Comparison of ENCODE assay signal across 15 cellular contexts in the genomic region with DNA sequence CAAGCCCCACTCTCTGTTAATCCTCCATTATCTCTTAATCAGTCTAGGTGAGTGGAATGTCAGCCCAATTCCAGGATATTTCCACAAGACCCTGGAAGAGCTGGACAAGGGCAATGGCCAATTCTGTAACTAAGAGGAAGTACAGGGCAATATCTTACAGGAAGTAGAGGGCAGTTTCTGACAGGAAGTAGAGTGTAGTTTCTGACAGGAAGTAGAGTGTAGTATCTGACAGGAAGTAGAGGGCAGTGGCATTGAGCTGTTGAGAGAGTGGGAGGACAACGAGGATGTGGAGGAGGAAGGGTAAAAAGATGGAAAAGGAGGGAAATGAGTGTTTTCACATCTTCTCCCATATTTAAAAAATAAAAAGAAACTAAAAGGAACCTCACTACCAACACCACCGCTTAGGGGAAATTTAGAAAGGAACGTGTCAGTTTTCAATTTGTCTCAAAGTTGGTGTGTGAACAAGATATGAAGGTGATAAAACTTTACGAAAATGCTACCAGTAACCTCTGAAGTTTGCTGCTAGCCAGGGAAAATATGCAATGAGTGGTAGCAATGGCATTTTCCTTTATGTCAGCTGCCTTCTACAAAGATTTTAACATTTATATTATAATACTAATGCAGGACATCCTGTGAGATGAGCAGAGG.
DNase-seq lines count a peak whose midpoint lies in the region; ATAC-seq lines count a peak whose summit lies in the region.
"Had no signal": no experiment of that assay in that cellular context is flagged by ENCODE, and none has a peak within 500 bp of the region (broad histone marks: within the 10 kb centered on the region; RNA-seq: fewer than 3 reads in every experiment).

No MANE protein-coding gene starts in this region.

- H3K4me3 Mint-ChIP-seq in activated naive CD4-positive, alpha-beta T cell treated with anti-CD3 and anti-CD28 coated beads, Interleukin-2, amount 50 U/mL, for 24 hours: no peak overlapping the region
- no peak overlapping the region for H3K4me3 Mint-ChIP-seq in activated T-helper 17 cell treated with anti-CD3 and anti-CD28 coated beads, Interleukin-2, amount 50 U/mL, for 72 hours
- H3K4me3 Mint-ChIP-seq in stimulated activated effector memory CD8-positive, alpha-beta T cell treated with anti-CD3 and anti-CD28 coated beads, Interleukin-12 subunit alpha, Interleukin-12 subunit beta, amount 100 ng/mL, for 72 hours: no peak overlapping the region

- peaks cover 10% of the 10 kb centered on the region for H3K4me1 Mint-ChIP-seq in activated naive CD4-positive, alpha-beta T cell treated with anti-CD3 and anti-CD28 coated beads, Interleukin-2, amount 50 U/mL, for 24 hours
- peaks cover 5% of the 10 kb centered on the region for H3K4me1 Mint-ChIP-seq in activated T-helper 17 cell treated with anti-CD3 and anti-CD28 coated beads, Interleukin-2, amount 50 U/mL, for 72 hours
- peaks cover 14% of the 10 kb centered on the region for H3K4me1 Mint-ChIP-seq in stimulated activated effector memory CD8-positive, alpha-beta T cell treated with anti-CD3 and anti-CD28 coated beads, Interleukin-12 subunit alpha, Interleukin-12 subunit beta, amount 100 ng/mL, for 72 hours

- peaks cover 13% of the 10 kb centered on the region for H3K9me3 Mint-ChIP-seq in activated naive CD4-positive, alpha-beta T cell treated with anti-CD3 and anti-CD28 coated beads, Interleukin-2, amount 50 U/mL, for 24 hours
- H3K9me3 Mint-ChIP-seq in activated T-helper 17 cell treated with anti-CD3 and anti-CD28 coated beads, Interleukin-2, amount 50 U/mL, for 72 hours: peaks cover 15% of the 10 kb centered on the region
- H3K9me3 Mint-ChIP-seq in stimulated activated effector memory CD8-positive, alpha-beta T cell treated with anti-CD3 and anti-CD28 coated beads, Interleukin-12 subunit alpha, Interleukin-12 subunit beta, amount 100 ng/mL, for 72 hours: peaks cover 4% of the 10 kb centered on the region

- H3K36me3 Mint-ChIP-seq in activated naive CD4-positive, alpha-beta T cell treated with anti-CD3 and anti-CD28 coated beads, Interleukin-2, amount 50 U/mL, for 24 hours: peaks cover 5% of the 10 kb centered on the region
- H3K36me3 Mint-ChIP-seq in activated T-helper 17 cell treated with anti-CD3 and anti-CD28 coated beads, Interleukin-2, amount 50 U/mL, for 72 hours (ENCODE audit: low read depth): no peaks in the 10 kb centered on the region
- H3K36me3 Mint-ChIP-seq in stimulated activated effector memory CD8-positive, alpha-beta T cell treated with anti-CD3 and anti-CD28 coated beads, Interleukin-12 subunit alpha, Interleukin-12 subunit beta, amount 100 ng/mL, for 72 hours: no peaks in the 10 kb centered on the region

- no peak for ATAC-seq in activated T-helper 17 cell treated with anti-CD3 and anti-CD28 coated beads, Interleukin-2, amount 50 U/mL, for 72 hours (replicated peaks)
- no peak for ATAC-seq in stimulated activated effector memory CD8-positive, alpha-beta T cell treated with anti-CD3 and anti-CD28 coated beads, Interleukin-12 subunit alpha, Interleukin-12 subunit beta, amount 100 ng/mL, for 72 hours
- no peak for ATAC-seq in GM18517 (IDR thresholded peaks at IDR 0.05; ENCODE audit: unreplicated experiment)
- ATAC-seq: gastroesophageal sphincter, PC-3 had no signal

- H3K27me3 Mint-ChIP-seq in activated naive CD4-positive, alpha-beta T cell treated with anti-CD3 and anti-CD28 coated beads, Interleukin-2, amount 50 U/mL, for 24 hours: no peaks in the 10 kb centered on the region
- no peaks in the 10 kb centered on the region for H3K27me3 Mint-ChIP-seq in activated T-helper 17 cell treated with anti-CD3 and anti-CD28 coated beads, Interleukin-2, amount 50 U/mL, for 72 hours

- peak overlapping the region; percentile 32 for H3K27ac Mint-ChIP-seq in activated naive CD4-positive, alpha-beta T cell treated with anti-CD3 and anti-CD28 coated beads, Interleukin-2, amount 50 U/mL, for 24 hours
- peak overlapping the region; percentile 12 for H3K27ac Mint-ChIP-seq in activated T-helper 17 cell treated with anti-CD3 and anti-CD28 coated beads, Interleukin-2, amount 50 U/mL, for 72 hours
- H3K27ac Mint-ChIP-seq in stimulated activated effector memory CD8-positive, alpha-beta T cell treated with anti-CD3 and anti-CD28 coated beads, Interleukin-12 subunit alpha, Interleukin-12 subunit beta, amount 100 ng/mL, for 72 hours: peak overlapping the region; percentile 18

- no peak for DNase-seq in activated naive CD4-positive, alpha-beta T cell treated with Interleukin-2 at 50 U/mL for 16 hours
- peak; percentile 7 for DNase-seq in NCI-H69 (lab: John Stamatoyannopoulos, UW)
- no peak for DNase-seq in stimulated activated effector memory CD8-positive, alpha-beta T cell treated with anti-CD3 and anti-CD28 coated beads, Interleukin-12 subunit alpha, Interleukin-12 subunit beta, amount 100 ng/mL, for 72 hours (ENCODE audit: low spot score in 2 of 2)
- DNase-seq in activated gamma-delta T cell (lab: John Stamatoyannopoulos, UW): no peak
- DNase-seq in islet precursor cell: no peak
- DNase-seq: brain microvascular endothelial cell; effector memory CD4-positive, alpha-beta T cell; kidney; PC-3; retina; stimulated activated CD4-positive, alpha-beta T cell treated with anti-CD3 and anti-CD28 coated beads, Interleukin-4, amount 100 ng/mL, for 24 hours had no signal
